In the genomic region with DNA sequence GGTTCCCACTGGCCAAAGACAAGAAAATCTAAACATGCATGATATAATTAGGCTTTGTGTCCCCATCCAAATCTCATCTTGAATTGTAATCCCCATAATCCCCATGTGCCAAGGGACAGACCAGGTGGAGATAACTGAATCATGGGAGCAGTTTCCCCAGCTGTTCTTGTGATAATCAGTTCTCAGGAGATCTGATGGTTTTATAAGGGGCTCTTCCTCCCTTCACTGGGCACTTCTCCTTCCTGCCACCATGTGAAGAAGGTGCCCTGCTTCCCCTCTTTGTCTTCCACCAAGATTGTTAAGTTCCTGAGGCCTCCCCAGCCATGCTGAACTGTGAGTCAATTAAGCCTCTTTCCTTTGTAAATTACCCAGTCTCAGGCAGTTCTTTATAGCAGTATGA, we compare ENCODE assay signal across 7 cellular contexts. TPM values are rescaled to one million over a fixed set of nuclear protein-coding genes. Genes with fewer than 3 reads are reported as not detected.
DNase-seq lines count a peak whose midpoint lies in the region; ATAC-seq and TF ChIP-seq lines count a peak whose summit lies in the region.
"Not testable (repeated sequence)": the region's sequence is repeated elsewhere in the genome, so short reads cannot be mapped to it uniquely, and the experiment has no call there.

No MANE protein-coding gene starts in this region.

- BruUV-seq in MCF 10A (replicated peaks; lab: Mats Ljungman, UMichigan), result not testable (repeated sequence)

- POLR2A ChIA-PET in WTC11 (lab: Charles Lee) (interaction anchor here (0.6 kb wide), 1 partner anchor 34 kb away, joined by 3 read pairs; no protein-coding TSS in a partner anchor), MCF 10A (lab: Yijun Ruan, JAX) (interaction anchor here (0.6 to 2.0 kb wide), 3 partner anchors 30 to 699 kb away, joined by 3 to 5 read pairs (median 4); a partner anchor contains a TSS)

- not testable (repeated sequence) for H3K4me3 ChIP-seq in NT2/D1 (ENCODE audit: insufficient read length, low read depth); neutrophil (ENCODE audit: low read depth in 1 of 2, low read length in 1 of 2)

- H3K27ac ChIP-seq in neutrophil, result peak overlapping the region; percentile 69

- not testable (repeated sequence) for H3K4me3 Mint-ChIP-seq in WTC11; MCF 10A (ENCODE audit: unreplicated experiment)
- peak overlapping the region; percentile 18 to 67 (median 49) for H3K4me3 Mint-ChIP-seq in immature natural killer cell

- H3K9ac ChIP-seq in NT2/D1 (ENCODE audit: insufficient read length, low read depth), result not testable (repeated sequence)

- not testable (repeated sequence) for H3K4me1 ChIP-seq in NT2/D1 (ENCODE audit: insufficient read depth, insufficient read length)
- H3K4me1 ChIP-seq in neutrophil (ENCODE audit: control insufficient read depth in 1 of 2, insufficient read depth in 1 of 2, low read depth in 1 of 2, low read length in 1 of 2), result peaks cover 11 to 23% of the 10 kb centered on the region in 2 experiments

- peak overlapping the region; percentile 83 for H3K27ac Mint-ChIP-seq in WTC11
- H3K27ac Mint-ChIP-seq in MCF 10A (ENCODE audit: low read depth, unreplicated experiment), result peak overlapping the region; percentile 33
- H3K27ac Mint-ChIP-seq in immature natural killer cell, result peak overlapping the region; percentile 50 to 83 (median 72)

- H3K9me3 ChIP-seq in NT2/D1 (ENCODE audit: insufficient read depth, low read length); neutrophil: not testable (repeated sequence)

- ATAC-seq in WTC11, result peak; percentile 69

- not testable (repeated sequence) for H3K36me3 Mint-ChIP-seq in WTC11; MCF 10A (ENCODE audit: insufficient read depth, unreplicated experiment); immature natural killer cell

- not testable (repeated sequence) for H3K27me3 Mint-ChIP-seq in WTC11 (ENCODE audit: low read depth); MCF 10A (ENCODE audit: insufficient read depth, unreplicated experiment); immature natural killer cell (ENCODE audit: low read depth in 3 of 3)

- H3K36me3 ChIP-seq in NT2/D1 (ENCODE audit: insufficient read depth, insufficient read length, low read length); neutrophil: not testable (repeated sequence)

- H3K4me1 Mint-ChIP-seq in WTC11 (peaks cover 42% of the 10 kb centered on the region), MCF 10A (ENCODE audit: insufficient read depth, unreplicated experiment) (peaks cover 28% of the 10 kb centered on the region), immature natural killer cell (peaks cover 78 to 89% of the 10 kb centered on the region in 2 donors)

- CTCF ChIA-PET in WTC11 (lab: Charles Lee), result interaction anchor here (0.8 to 0.9 kb wide), 2 partner anchors 188 to 228 kb away, joined by 3 read pairs; no protein-coding TSS in a partner anchor
- CTCF ChIA-PET in MCF 10A (lab: Yijun Ruan, JAX), result interaction anchor here (0.5 to 0.7 kb wide), 2 partner anchors 37 to 53 kb away, joined by 3 read pairs; no protein-coding TSS in a partner anchor

- H3K27me3 ChIP-seq in NT2/D1 (ENCODE audit: insufficient read depth, insufficient read length); neutrophil: not testable (repeated sequence)

- TF ChIP-seq CTCF in WTC11 (IDR thresholded peaks at IDR 0.05); MCF 10A (IDR thresholded peaks at IDR 0.05; ENCODE audit: unreplicated experiment); neutrophil (IDR thresholded peaks at IDR 0.05): not testable (repeated sequence)

- DNase-seq in DMS 273 (lab: John Stamatoyannopoulos, UW; ENCODE audit: unreplicated experiment) (peak; percentile 24), LHCN-M2 (ENCODE audit: low read depth) (peak; percentile 70), NT2/D1 (ENCODE audit: low read depth, low spot score) (peak; percentile 8)
- DNase-seq in WTC11 (ENCODE audit: low spot score); MCF 10A (ENCODE audit: unreplicated experiment); immature natural killer cell: not testable (repeated sequence)

- peaks cover 13% of the 10 kb centered on the region for H3K9me3 Mint-ChIP-seq in WTC11
- not testable (repeated sequence) for H3K9me3 Mint-ChIP-seq in MCF 10A (ENCODE audit: unreplicated experiment); immature natural killer cell

- intact Hi-C loops in MCF 10A (cut with micrococcal nuclease), result not testable (repeated sequence)

RNA-seq across cellular contexts. Expression of a gene that starts 32.5 kb away (rescaled TPM):
- total RNA-seq in LHCN-M2 (2014; rRNA removed), result 7.6 and 9.1 TPM in 2 replicates
- 4.8 TPM for polyA plus RNA-seq in LHCN-M2 (2012)
- total RNA-seq in WTC11 (2021), result 36.7 to 38.2 TPM (median 37.8 TPM) in 3 replicates
- 24.6 and 33.4 TPM in 2 replicates for total RNA-seq in MCF 10A (2022)
- 10 to 100 TPM; 25.9 to 39.0 (median 33.0) TPM for polyA plus RNA-seq in immature natural killer cell

Comparison
In these comparisons a context has a peak if more than half of its experiments do, and no peak if none do; other contexts are left out.
1. H3K27ac Mint-ChIP-seq: peak in every context shown above with its lines; median percentile 83 in WTC11; 72 in immature natural killer cell; 33 in MCF 10A.